Comparison of ENCODE assay signal across 11 cellular contexts in the genomic region with DNA sequence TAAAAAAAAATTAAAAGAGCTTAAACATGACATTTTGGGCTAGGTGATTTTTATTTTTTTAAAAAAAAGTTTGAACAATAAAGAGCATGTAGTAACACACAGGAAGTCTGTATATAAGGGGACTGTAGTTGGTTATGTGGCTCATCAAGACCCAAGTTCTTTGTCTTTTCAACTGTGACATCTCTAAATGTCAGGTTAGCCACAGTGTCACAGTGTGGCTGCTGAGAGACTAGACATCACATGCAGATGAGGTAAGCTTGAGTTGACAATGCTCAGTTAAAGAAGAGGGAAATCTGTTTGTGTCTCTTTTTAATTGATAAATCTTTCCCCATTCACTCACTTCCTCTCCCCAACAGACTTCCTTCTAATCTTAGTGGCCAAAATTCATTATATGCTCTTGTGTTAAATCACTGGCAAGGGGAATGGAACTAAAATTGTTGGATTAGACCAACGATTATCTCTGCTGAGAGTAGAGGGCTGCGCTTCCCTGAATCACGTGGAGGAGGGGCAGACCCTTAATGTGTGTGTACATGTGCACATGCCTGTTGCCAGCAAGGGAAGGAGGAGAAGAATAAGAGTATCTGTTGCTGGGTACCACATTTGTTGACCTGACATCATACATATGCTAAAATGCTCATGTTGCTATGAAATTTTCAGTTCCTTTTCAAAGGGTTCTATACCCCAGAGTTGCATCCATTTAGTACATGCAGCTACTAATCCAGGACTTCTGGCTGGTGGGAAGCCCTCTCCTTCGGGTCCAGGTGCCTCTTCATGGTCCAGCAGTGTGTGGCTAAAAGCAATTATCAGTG.
DNase-seq lines count a peak whose midpoint lies in the region; ATAC-seq and TF ChIP-seq lines count a peak whose summit lies in the region.
"Had no signal": no experiment of that assay in that cellular context is flagged by ENCODE, and none has a peak within 500 bp of the region (broad histone marks: within the 10 kb centered on the region; RNA-seq: fewer than 3 reads in every experiment).

No MANE protein-coding gene starts in this region.

- no peak overlapping the region for H2BK5ac ChIP-seq in trophoblast cell (ENCODE audit: low read depth, low read length, poor library complexity)

- H3K27ac ChIP-seq in trophoblast cell (ENCODE audit: low read depth, low read length): no peak overlapping the region

- no peak overlapping the region for H3K4ac ChIP-seq in trophoblast cell (ENCODE audit: low read depth, low read length)

- H2AFZ ChIP-seq in trophoblast cell (ENCODE audit: insufficient read depth, low read length, poor library complexity): no peak overlapping the region

- no peak overlapping the region for H2BK120ac ChIP-seq in trophoblast cell (ENCODE audit: insufficient read depth, low read length, poor library complexity)

- H3K27me3 ChIP-seq in trophoblast cell (ENCODE audit: insufficient read depth, low read length): no peaks in the 10 kb centered on the region

- H3K79me2 ChIP-seq in trophoblast cell (ENCODE audit: control insufficient read depth, insufficient read depth, low read length, poor library complexity): no peaks in the 10 kb centered on the region

- H2AK5ac ChIP-seq in trophoblast cell (ENCODE audit: low read length): no peak overlapping the region

- DNase-seq in trophoblast cell: no peak
- no peak for DNase-seq in superior temporal gyrus (ENCODE audit: extremely low spot score)
- DNase-seq in activated T-cell treated with anti-CD3 and anti-CD28 coated beads for 4 hours: no peak
- no peak for DNase-seq in amniotic stem cell (lab: John Stamatoyannopoulos, UW)
- DNase-seq: hippocampal formation, mammary epithelial cell had no signal

- no peak overlapping the region for H3K14ac ChIP-seq in trophoblast cell (ENCODE audit: low read length)

- H3K23ac ChIP-seq in trophoblast cell (ENCODE audit: low read length): peak overlapping the region; percentile 25

- WGBS in trophoblast cell (ENCODE audit: extremely low coverage, insufficient coverage, insufficient read length): no CpG with 5 or more reads among the region's 4 CpGs

- no peaks in the 10 kb centered on the region for H3K79me1 ChIP-seq in trophoblast cell (ENCODE audit: low read length)

- no peak overlapping the region for H2BK12ac ChIP-seq in trophoblast cell (ENCODE audit: low read length)

- no peak overlapping the region for H4K8ac ChIP-seq in trophoblast cell (ENCODE audit: low read depth, low read length)

- H3K4me1 ChIP-seq in trophoblast cell (ENCODE audit: control insufficient read depth in 1 of 2, insufficient read depth in 2 of 2, low read length in 2 of 2): peaks cover 0 to 2% of the 10 kb centered on the region in 2 experiments

- H3K9me3 ChIP-seq in trophoblast cell (ENCODE audit: insufficient read depth, low read depth, low read length): no peaks in the 10 kb centered on the region
- H3K9me3 ChIP-seq: HAP-1 had no signal

- no peak overlapping the region for H4K91ac ChIP-seq in trophoblast cell (ENCODE audit: low read depth, low read length)

- H3K36me3 ChIP-seq in trophoblast cell (ENCODE audit: control insufficient read depth in 1 of 2, insufficient read depth in 2 of 2, low read length in 2 of 2): peaks cover 0 to 2% of the 10 kb centered on the region in 2 experiments

- no peak overlapping the region for H3K9ac ChIP-seq in trophoblast cell (ENCODE audit: low read length)

- H3K4me3 ChIP-seq in trophoblast cell (ENCODE audit: low read depth, low read length): no peak overlapping the region
- H3K4me3 ChIP-seq: HAP-1 had no signal

- no peak for TF ChIP-seq POLR2A in GM18505 (IDR thresholded peaks at IDR 0.05; ENCODE audit: borderline replicate concordance, extremely low read depth, insufficient read depth, insufficient read length)

- H3K4me2 ChIP-seq in trophoblast cell (ENCODE audit: low read length): no peak overlapping the region

- no peak overlapping the region for H4K12ac ChIP-seq in trophoblast cell (ENCODE audit: low read depth, low read length)

- peak; percentile 71 for ATAC-seq in GM18505 (IDR thresholded peaks at IDR 0.05; ENCODE audit: unreplicated experiment)
- ATAC-seq in GM21737 (IDR thresholded peaks at IDR 0.05; ENCODE audit: unreplicated experiment): peak; percentile 71
- ATAC-seq in HG03469 (IDR thresholded peaks at IDR 0.05; ENCODE audit: unreplicated experiment): peak; percentile 53
- ATAC-seq in HG03025 (IDR thresholded peaks at IDR 0.05; ENCODE audit: low FRiP score, unreplicated experiment): no peak

- no peak overlapping the region for H3K18ac ChIP-seq in trophoblast cell (ENCODE audit: low read length)
